Comparison of ENCODE assay signal across 9 cellular contexts in the genomic region with DNA sequence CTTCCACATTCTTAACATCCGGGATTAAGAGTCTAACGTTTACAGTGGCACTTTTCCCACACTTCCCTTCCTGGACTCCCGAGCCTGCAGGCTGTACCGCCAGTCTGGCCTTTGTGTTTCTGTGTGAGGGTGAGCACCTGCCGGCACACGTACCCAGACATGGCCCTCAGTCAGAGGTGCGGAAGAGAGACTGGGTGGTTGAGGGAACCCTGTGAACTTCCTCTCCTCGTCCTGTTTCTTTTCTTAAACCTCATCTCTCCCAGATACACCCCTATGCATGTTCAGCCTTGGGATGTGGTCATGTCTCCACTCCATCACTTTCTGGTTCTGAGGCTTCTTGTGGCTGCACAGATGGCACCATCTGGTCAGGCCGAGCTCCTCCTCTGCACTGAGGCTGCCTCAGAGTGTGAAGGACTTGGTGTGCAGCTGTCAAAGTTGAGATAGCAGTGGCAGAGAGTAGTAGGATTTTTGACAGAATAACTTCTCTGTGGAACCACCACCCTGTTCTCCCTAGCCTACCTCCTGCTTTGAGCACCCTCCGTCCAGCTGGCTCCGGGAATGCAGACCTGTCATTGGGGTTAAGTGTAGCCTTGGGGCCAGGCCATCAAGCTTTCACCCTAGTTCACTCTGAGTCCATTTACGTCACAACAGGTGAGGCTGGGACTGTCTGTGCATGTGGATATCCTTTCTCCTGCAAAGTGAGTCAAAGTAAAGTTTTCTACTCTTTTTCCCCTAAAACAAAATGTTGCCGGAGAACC. TPM values are rescaled to one million over a fixed set of nuclear protein-coding genes. Genes with fewer than 3 reads are reported as not detected.
DNase-seq lines count a peak whose midpoint lies in the region; ATAC-seq and TF ChIP-seq lines count a peak whose summit lies in the region.
"Had no signal": no experiment of that assay in that cellular context is flagged by ENCODE, and none has a peak within 500 bp of the region (broad histone marks: within the 10 kb centered on the region; RNA-seq: fewer than 3 reads in every experiment).

No MANE protein-coding gene starts in this region.

- no peak overlapping the region for H2AFZ ChIP-seq in PC-3 (ENCODE audit: low read length)

- no peaks in the 10 kb centered on the region for H3F3A ChIP-seq in PC-3 (ENCODE audit: low read length, unreplicated experiment)

- H3K27me3 ChIP-seq in PC-3 (ENCODE audit: low read length) = no peaks in the 10 kb centered on the region

- H3K9me2 ChIP-seq in PC-3 (replicated peaks; ENCODE audit: low read length) = no peaks in the 10 kb centered on the region

- CTCF ChIA-PET in activated CD4-positive, alpha-beta memory T cell treated with anti-CD3 and anti-CD28 coated beads, Interleukin-2, amount 10 ng/mL, durations not matched to agents 7 days and 5 days (lab: Charles Lee) = interaction anchor here (1.1 kb wide), 1 partner anchor 124 kb away, joined by 3 read pairs; the partner anchor contains the start of gene FLVCR1
- CTCF ChIA-PET in activated CD4-positive, alpha-beta memory T cell treated with anti-CD3 and anti-CD28 coated beads for 36 hours (lab: Charles Lee) = interaction anchor here (1.1 to 2.7 kb wide), 3 partner anchors 14 to 22 kb away, joined by 4 to 10 read pairs (median 10); no protein-coding TSS in a partner anchor
- CTCF ChIA-PET in activated CD8-positive, alpha-beta T cell treated with anti-CD3 and anti-CD28 coated beads for 36 hours (lab: Charles Lee) = interaction anchor here (0.8 to 1.2 kb wide), 3 partner anchors 14 to 526 kb away, joined by 3 to 7 read pairs (median 3); no protein-coding TSS in a partner anchor
- CTCF ChIA-PET in PC-3 (lab: Charles Lee) = no interaction called here

- no peaks in the 10 kb centered on the region for H3K36me3 Mint-ChIP-seq in activated CD4-positive, alpha-beta memory T cell treated with anti-CD3 and anti-CD28 coated beads, Interleukin-2, amount 10 ng/mL, durations not matched to agents 7 days and 5 days (ENCODE audit: low read depth)
- H3K36me3 Mint-ChIP-seq in activated CD4-positive, alpha-beta memory T cell treated with anti-CD3 and anti-CD28 coated beads for 36 hours = no peaks in the 10 kb centered on the region
- H3K36me3 Mint-ChIP-seq in activated CD8-positive, alpha-beta T cell treated with anti-CD3 and anti-CD28 coated beads for 36 hours (ENCODE audit: low read depth) = no peaks in the 10 kb centered on the region
- no peaks in the 10 kb centered on the region for H3K36me3 Mint-ChIP-seq in stimulated activated effector memory CD8-positive, alpha-beta T cell treated with anti-CD3 and anti-CD28 coated beads, Interleukin-12 subunit alpha, Interleukin-12 subunit beta, amount 100 ng/mL, for 72 hours
- H3K36me3 Mint-ChIP-seq in progenitor cell of endocrine pancreas (ENCODE audit: insufficient read depth) = no peaks in the 10 kb centered on the region

- no peak overlapping the region for H3K27ac ChIP-seq in PC-3 (ENCODE audit: low read length)

- H3K4me3 Mint-ChIP-seq in activated CD4-positive, alpha-beta memory T cell treated with anti-CD3 and anti-CD28 coated beads, Interleukin-2, amount 10 ng/mL, durations not matched to agents 7 days and 5 days = no peak overlapping the region
- H3K4me3 Mint-ChIP-seq in activated CD4-positive, alpha-beta memory T cell treated with anti-CD3 and anti-CD28 coated beads for 36 hours = no peak overlapping the region
- no peak overlapping the region for H3K4me3 Mint-ChIP-seq in activated CD8-positive, alpha-beta T cell treated with anti-CD3 and anti-CD28 coated beads for 36 hours
- H3K4me3 Mint-ChIP-seq in stimulated activated effector memory CD8-positive, alpha-beta T cell treated with anti-CD3 and anti-CD28 coated beads, Interleukin-12 subunit alpha, Interleukin-12 subunit beta, amount 100 ng/mL, for 72 hours = no peak overlapping the region
- no peak overlapping the region for H3K4me3 Mint-ChIP-seq in progenitor cell of endocrine pancreas (ENCODE audit: low read depth)

- POLR2A ChIA-PET in activated CD4-positive, alpha-beta memory T cell treated with anti-CD3 and anti-CD28 coated beads, Interleukin-2, amount 10 ng/mL, durations not matched to agents 7 days and 5 days (lab: Charles Lee) = no interaction called here
- POLR2A ChIA-PET in activated CD4-positive, alpha-beta memory T cell treated with anti-CD3 and anti-CD28 coated beads for 36 hours (lab: Charles Lee) = no interaction called here
- POLR2A ChIA-PET in activated CD8-positive, alpha-beta T cell treated with anti-CD3 and anti-CD28 coated beads for 36 hours (lab: Charles Lee) = no interaction called here
- POLR2A ChIA-PET in PC-3 (lab: Charles Lee; ENCODE audit: unreplicated experiment) = no interaction called here

- H3K27me3 Mint-ChIP-seq in activated CD4-positive, alpha-beta memory T cell treated with anti-CD3 and anti-CD28 coated beads, Interleukin-2, amount 10 ng/mL, durations not matched to agents 7 days and 5 days = no peaks in the 10 kb centered on the region
- no peaks in the 10 kb centered on the region for H3K27me3 Mint-ChIP-seq in activated CD4-positive, alpha-beta memory T cell treated with anti-CD3 and anti-CD28 coated beads for 36 hours
- H3K27me3 Mint-ChIP-seq in activated CD8-positive, alpha-beta T cell treated with anti-CD3 and anti-CD28 coated beads for 36 hours = no peaks in the 10 kb centered on the region
- H3K27me3 Mint-ChIP-seq in progenitor cell of endocrine pancreas = no peaks in the 10 kb centered on the region

- H4K20me1 ChIP-seq in PC-3 (ENCODE audit: low read length) = no peaks in the 10 kb centered on the region

- ATAC-seq in HG03095 (IDR thresholded peaks at IDR 0.05; ENCODE audit: unreplicated experiment) (peak; percentile 40), PC-3 (no peak)
- peak; percentile 22 for ATAC-seq in activated CD8-positive, alpha-beta T cell treated with anti-CD3 and anti-CD28 coated beads for 36 hours
- peak; percentile 64 for ATAC-seq in stimulated activated effector memory CD8-positive, alpha-beta T cell treated with anti-CD3 and anti-CD28 coated beads, Interleukin-12 subunit alpha, Interleukin-12 subunit beta, amount 100 ng/mL, for 72 hours

- H3K27ac Mint-ChIP-seq in activated CD4-positive, alpha-beta memory T cell treated with anti-CD3 and anti-CD28 coated beads, Interleukin-2, amount 10 ng/mL, durations not matched to agents 7 days and 5 days = no peak overlapping the region
- no peak overlapping the region for H3K27ac Mint-ChIP-seq in activated CD4-positive, alpha-beta memory T cell treated with anti-CD3 and anti-CD28 coated beads for 36 hours
- H3K27ac Mint-ChIP-seq in activated CD8-positive, alpha-beta T cell treated with anti-CD3 and anti-CD28 coated beads for 36 hours = no peak overlapping the region
- no peak overlapping the region for H3K27ac Mint-ChIP-seq in stimulated activated effector memory CD8-positive, alpha-beta T cell treated with anti-CD3 and anti-CD28 coated beads, Interleukin-12 subunit alpha, Interleukin-12 subunit beta, amount 100 ng/mL, for 72 hours
- H3K27ac Mint-ChIP-seq in progenitor cell of endocrine pancreas = no peak overlapping the region

- peaks cover 56% of the 10 kb centered on the region for H3K4me1 Mint-ChIP-seq in activated CD4-positive, alpha-beta memory T cell treated with anti-CD3 and anti-CD28 coated beads, Interleukin-2, amount 10 ng/mL, durations not matched to agents 7 days and 5 days
- H3K4me1 Mint-ChIP-seq in activated CD4-positive, alpha-beta memory T cell treated with anti-CD3 and anti-CD28 coated beads for 36 hours (ENCODE audit: low read depth) = peaks cover 36% of the 10 kb centered on the region
- H3K4me1 Mint-ChIP-seq in activated CD8-positive, alpha-beta T cell treated with anti-CD3 and anti-CD28 coated beads for 36 hours (ENCODE audit: low read depth) = peaks cover 13% of the 10 kb centered on the region
- H3K4me1 Mint-ChIP-seq in stimulated activated effector memory CD8-positive, alpha-beta T cell treated with anti-CD3 and anti-CD28 coated beads, Interleukin-12 subunit alpha, Interleukin-12 subunit beta, amount 100 ng/mL, for 72 hours = peaks cover 44% of the 10 kb centered on the region
- H3K4me1 Mint-ChIP-seq in progenitor cell of endocrine pancreas (ENCODE audit: low read depth) = no peaks in the 10 kb centered on the region

- no peaks in the 10 kb centered on the region for H3K9me3 ChIP-seq in PC-3 (ENCODE audit: low read length)

- H3K36me3 ChIP-seq in PC-3 (ENCODE audit: low read depth, low read length) = no peaks in the 10 kb centered on the region

- no peak overlapping the region for H3K9ac ChIP-seq in PC-3 (ENCODE audit: low read length)

- peak; percentile 17 for DNase-seq in activated CD4-positive, alpha-beta memory T cell treated with anti-CD3 and anti-CD28 coated beads, Interleukin-2, amount 10 ng/mL, durations not matched to agents 7 days and 5 days
- DNase-seq in activated CD4-positive, alpha-beta memory T cell treated with anti-CD3 and anti-CD28 coated beads for 36 hours = no peak
- no peak for DNase-seq in activated CD8-positive, alpha-beta T cell treated with anti-CD3 and anti-CD28 coated beads for 36 hours
- no peak for DNase-seq in stimulated activated effector memory CD8-positive, alpha-beta T cell treated with anti-CD3 and anti-CD28 coated beads, Interleukin-12 subunit alpha, Interleukin-12 subunit beta, amount 100 ng/mL, for 72 hours (ENCODE audit: low spot score in 2 of 2)
- DNase-seq in progenitor cell of endocrine pancreas (ENCODE audit: low spot score, unreplicated experiment) (no peak), NCI-H128 (lab: John Stamatoyannopoulos, UW; ENCODE audit: unreplicated experiment) (no peak), PC-3 (no peak)
- DNase-seq: Kasumi-1 had no signal

- intact Hi-C loops in activated CD4-positive, alpha-beta memory T cell treated with anti-CD3 and anti-CD28 coated beads for 36 hours (cut with micrococcal nuclease) = no loop called here
- intact Hi-C loops in activated CD8-positive, alpha-beta T cell treated with anti-CD3 and anti-CD28 coated beads for 36 hours (cut with micrococcal nuclease) = no loop called here
- intact Hi-C loops in PC-3 (cut with micrococcal nuclease) = no loop called here

- no peaks in the 10 kb centered on the region for H3K79me2 ChIP-seq in PC-3 (ENCODE audit: low read length)

- no peaks in the 10 kb centered on the region for H3K4me1 ChIP-seq in PC-3 (ENCODE audit: insufficient read depth, low read length)

- BruUV-seq in PC-3 (replicated peaks; lab: Mats Ljungman, UMichigan) = no TSS peak

- no peak overlapping the region for H3K4me2 ChIP-seq in PC-3 (ENCODE audit: low read length)

- no peak overlapping the region for H3K4me3 ChIP-seq in PC-3 (ENCODE audit: low read length)

- no peak for TF ChIP-seq CTCF in activated CD8-positive, alpha-beta T cell treated with anti-CD3 and anti-CD28 coated beads for 36 hours (IDR thresholded peaks at IDR 0.05)
- TF ChIP-seq CTCF in progenitor cell of endocrine pancreas (IDR thresholded peaks at IDR 0.05; ENCODE audit: unreplicated experiment) = no peak
- no peak for TF ChIP-seq CTCF in PC-3 (conservative IDR thresholded peaks at IDR 0.05; ENCODE audit: low read depth, low read length)

- H3K9me3 Mint-ChIP-seq in activated CD4-positive, alpha-beta memory T cell treated with anti-CD3 and anti-CD28 coated beads, Interleukin-2, amount 10 ng/mL, durations not matched to agents 7 days and 5 days = no peaks in the 10 kb centered on the region
- H3K9me3 Mint-ChIP-seq in activated CD4-positive, alpha-beta memory T cell treated with anti-CD3 and anti-CD28 coated beads for 36 hours = no peaks in the 10 kb centered on the region
- no peaks in the 10 kb centered on the region for H3K9me3 Mint-ChIP-seq in activated CD8-positive, alpha-beta T cell treated with anti-CD3 and anti-CD28 coated beads for 36 hours
- no peaks in the 10 kb centered on the region for H3K9me3 Mint-ChIP-seq in stimulated activated effector memory CD8-positive, alpha-beta T cell treated with anti-CD3 and anti-CD28 coated beads, Interleukin-12 subunit alpha, Interleukin-12 subunit beta, amount 100 ng/mL, for 72 hours
- no peaks in the 10 kb centered on the region for H3K9me3 Mint-ChIP-seq in progenitor cell of endocrine pancreas (ENCODE audit: low read depth)

RNA-seq across cellular contexts. Expression of gene VASH2, which starts 31.4 kb away (rescaled TPM):
- total RNA-seq in activated CD4-positive, alpha-beta memory T cell treated with anti-CD3 and anti-CD28 coated beads, Interleukin-2, amount 10 ng/mL, durations not matched to agents 7 days and 5 days = under 1 TPM; 0.23 to 0.48 TPM
- under 1 TPM; 0.57 to 0.63 TPM for total RNA-seq in activated CD4-positive, alpha-beta memory T cell treated with anti-CD3 and anti-CD28 coated beads for 36 hours
- total RNA-seq in activated CD8-positive, alpha-beta T cell treated with anti-CD3 and anti-CD28 coated beads for 36 hours = under 1 TPM; 0.11 to 0.25 TPM
- 15.8 and 17.8 TPM in 2 replicates for total RNA-seq in progenitor cell of endocrine pancreas
- total RNA-seq in PC-3 (2014; rRNA removed) = 4.7 TPM in 2 replicates

RNA-seq across cellular contexts. Expression of gene ANGEL2, which starts 33.9 kb away (rescaled TPM):
- 10 to 100 TPM; 45.0 to 46.2 TPM for total RNA-seq in activated CD4-positive, alpha-beta memory T cell treated with anti-CD3 and anti-CD28 coated beads, Interleukin-2, amount 10 ng/mL, durations not matched to agents 7 days and 5 days
- total RNA-seq in activated CD4-positive, alpha-beta memory T cell treated with anti-CD3 and anti-CD28 coated beads for 36 hours = 10 to 100 TPM; 41.3 to 46.4 TPM
- total RNA-seq in activated CD8-positive, alpha-beta T cell treated with anti-CD3 and anti-CD28 coated beads for 36 hours = 10 to 100 TPM; 41.1 to 44.2 TPM
- total RNA-seq in progenitor cell of endocrine pancreas = 50.3 and 50.6 TPM in 2 replicates
- 27.0 and 36.8 TPM in 2 replicates for total RNA-seq in PC-3 (2014; rRNA removed)
